In the genomic region with DNA sequence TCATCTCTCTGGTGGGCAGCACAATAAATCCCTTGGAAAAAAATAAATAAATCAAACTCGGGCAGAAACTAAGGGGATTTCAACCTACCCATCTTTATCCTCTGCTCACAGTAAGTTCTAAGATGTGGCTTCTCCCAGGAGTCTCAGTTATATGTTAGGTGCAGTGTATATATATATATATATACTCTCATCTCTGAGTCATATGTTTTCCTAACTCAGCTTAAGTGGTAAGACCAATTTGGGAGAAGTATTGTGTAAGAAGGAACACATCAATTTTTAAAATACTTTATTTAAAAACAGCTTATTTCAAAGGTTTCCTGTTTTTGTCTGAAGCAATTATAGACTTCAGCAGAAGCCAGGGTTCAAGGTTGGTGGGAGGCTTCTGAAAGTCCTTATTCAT, we compare ENCODE assay signal across 26 cellular contexts. TPM values are rescaled to one million over a fixed set of nuclear protein-coding genes. Genes with fewer than 3 reads are reported as not detected.
DNase-seq lines count a peak whose midpoint lies in the region; ATAC-seq, FAIRE-seq and TF ChIP-seq lines count a peak whose summit lies in the region.
"Had no signal": no experiment of that assay in that cellular context is flagged by ENCODE, and none has a peak within 500 bp of the region (broad histone marks: within the 10 kb centered on the region; RNA-seq: fewer than 3 reads in every experiment).

No MANE protein-coding gene starts in this region.

- POLR2A ChIA-PET in IMR-90 (lab: Charles Lee; ENCODE audit: unreplicated experiment), result no interaction called here

- H3K9me3 Mint-ChIP-seq in astrocyte (ENCODE audit: unreplicated experiment), result no peaks in the 10 kb centered on the region
- peaks cover 7% of the 10 kb centered on the region for H3K9me3 Mint-ChIP-seq in nephron progenitor cell
- H3K9me3 Mint-ChIP-seq in activated T-cell treated with anti-CD3 and anti-CD28 coated beads, Interleukin-2, amount 50 U/mL, for 24 hours, result peaks cover 2% of the 10 kb centered on the region

- H2BK5ac ChIP-seq in IMR-90 (ENCODE audit: low read depth, low read length, poor library complexity, severe bottlenecking), result no peak overlapping the region

- peaks cover 3% of the 10 kb centered on the region for H3K79me2 ChIP-seq in astrocyte (ENCODE audit: insufficient read depth, low read length)
- H3K79me2 ChIP-seq: parathyroid adenoma had no signal

- dilution Hi-C loops in IMR-90 (cut with HindIII; ENCODE audit: low sequenced_read_pairs, unreplicated experiment), result no loop called here

- H3K9ac ChIP-seq in IMR-90 (ENCODE audit: low read depth, low read length) (no peak overlapping the region), astrocyte (ENCODE audit: low read length) (no peak overlapping the region)
- H3K9ac ChIP-seq: parathyroid adenoma had no signal

- H3K9me1 ChIP-seq in IMR-90 (ENCODE audit: insufficient read depth, low read length), result peaks cover 2% of the 10 kb centered on the region; the same call in 1 of the 2 replicates

- no peak overlapping the region for H3K4me3 Mint-ChIP-seq in astrocyte (ENCODE audit: unreplicated experiment)
- no peak overlapping the region for H3K4me3 Mint-ChIP-seq in nephron progenitor cell
- H3K4me3 Mint-ChIP-seq in activated T-cell treated with anti-CD3 and anti-CD28 coated beads, Interleukin-2, amount 50 U/mL, for 24 hours, result no peak overlapping the region
- H3K4me3 Mint-ChIP-seq: activated CD4-positive, alpha-beta T cell treated with anti-CD3 and anti-CD28 coated beads, Interleukin-2, amount 10 ng/mL, durations not matched to agents 24 days and 14 days; activated CD8-positive, alpha-beta memory T cell treated with anti-CD3 and anti-CD28 coated beads, Interleukin-2, amount 10 ng/mL, durations not matched to agents 7 days and 5 days; stimulated activated naive CD8-positive, alpha-beta T cell treated with anti-CD3 and anti-CD28 coated beads, Interleukin-15, Interleukin-2, amounts not matched to agents 100 ng/mL and 50 ng/mL, for 24 hours; T-helper 2 cell treated with Interferon-gamma antibody and Interleukin-4, amounts not matched to agents 5 μg/mL and 100 μg/mL, for 36 hours had no signal

- FAIRE-seq in astrocyte (lab: Jason Lieb, UNC), result no peak
- FAIRE-seq: K562 had no signal

- no peak overlapping the region for H2BK20ac ChIP-seq in IMR-90 (ENCODE audit: low read depth, low read length)

- no peak for ATAC-seq in IMR-90 (ENCODE audit: low read depth)
- ATAC-seq: activated CD8-positive, alpha-beta memory T cell treated with anti-CD3 and anti-CD28 coated beads, Interleukin-2, amount 10 ng/mL, durations not matched to agents 7 days and 5 days; activated naive CD4-positive, alpha-beta T cell treated with anti-CD3 and anti-CD28 coated beads, Interleukin-2, amount 50 U/mL, for 72 hours; K562; lower lobe of right lung; right cardiac atrium; Right ventricle myocardium inferior had no signal

- peaks cover 24 to 31% of the 10 kb centered on the region in 2 experiments for H3K79me1 ChIP-seq in IMR-90 (ENCODE audit: low read depth in 1 of 2, low read length in 2 of 2)

- CTCF ChIA-PET in IMR-90 (lab: Yijun Ruan, JAX), result no interaction called here

- H3K4ac ChIP-seq in IMR-90 (ENCODE audit: low read depth, low read length), result no peak overlapping the region

- H3K14ac ChIP-seq in IMR-90 (replicated peaks; ENCODE audit: low read depth, low read length), result no peak overlapping the region

- no peak overlapping the region for H2AK5ac ChIP-seq in IMR-90 (ENCODE audit: low read depth, low read length)

- TF ChIP-seq RAD21 in IMR-90 (IDR thresholded peaks at IDR 0.05; ENCODE audit: low read length), result no peak

- no peak overlapping the region for H4K8ac ChIP-seq in IMR-90 (ENCODE audit: low read depth in 2 of 2, low read length in 2 of 2)

- H3K36me3 Mint-ChIP-seq in astrocyte (ENCODE audit: low read depth, unreplicated experiment) (peaks cover 9% of the 10 kb centered on the region), nephron progenitor cell (ENCODE audit: low read depth) (no peaks in the 10 kb centered on the region)
- no peaks in the 10 kb centered on the region for H3K36me3 Mint-ChIP-seq in activated T-cell treated with anti-CD3 and anti-CD28 coated beads, Interleukin-2, amount 50 U/mL, for 24 hours (ENCODE audit: low read depth)
- H3K36me3 Mint-ChIP-seq: activated CD8-positive, alpha-beta memory T cell treated with anti-CD3 and anti-CD28 coated beads, Interleukin-2, amount 10 ng/mL, durations not matched to agents 7 days and 5 days; activated naive CD4-positive, alpha-beta T cell treated with anti-CD3 and anti-CD28 coated beads, Interleukin-2, amount 50 U/mL, for 72 hours had no signal

- H3K27ac ChIP-seq in IMR-90 (ENCODE audit: insufficient read depth, low read length), result no peak overlapping the region
- no peak overlapping the region for H3K27ac ChIP-seq in astrocyte (ENCODE audit: low read depth, low read length)
- H3K27ac ChIP-seq: C4-2B, lower lobe of right lung, parathyroid adenoma, WERI-Rb-1 had no signal

- no CpG with 5 or more reads among the region's 1 CpG for WGBS in IMR-90 (ENCODE audit: extremely low coverage in 2 of 2, insufficient read length in 1 of 2), 2 experiments

- H3K4me3 ChIP-seq in IMR-90 (ENCODE audit: insufficient read depth, low read depth, low read length) (no peak overlapping the region), astrocyte (ENCODE audit: insufficient read depth, low read depth, low read length) (no peak overlapping the region), fibroblast of the aortic adventitia (ENCODE audit: low read depth, low read length) (no peak overlapping the region)
- H3K4me3 ChIP-seq: K562, lower lobe of right lung had no signal

- TF ChIP-seq CTCF in IMR-90 (conservative IDR thresholded peaks at IDR 0.05; ENCODE audit: low read depth, low read length), result no peak
- no peak for TF ChIP-seq CTCF in astrocyte (IDR thresholded peaks at IDR 0.05; ENCODE audit: insufficient read depth, low read depth, low read length)
- TF ChIP-seq CTCF in fibroblast of the aortic adventitia (IDR thresholded peaks at IDR 0.05; ENCODE audit: insufficient read depth, low read length), result no peak
- no peak for TF ChIP-seq CTCF in nephron progenitor cell (IDR thresholded peaks at IDR 0.05)

- intact Hi-C loops in IMR-90 (cut with micrococcal nuclease), result no loop called here

- H3K4me1 ChIP-seq in IMR-90 (ENCODE audit: control insufficient read depth, insufficient read depth, low read length) (peaks cover under 1% of the 10 kb centered on the region; the same call in 1 of the 2 replicates), astrocyte (ENCODE audit: insufficient read depth, low read length) (peaks cover 8% of the 10 kb centered on the region)
- H3K4me1 ChIP-seq: lower lobe of right lung, parathyroid adenoma had no signal

- H2AFZ ChIP-seq in IMR-90 (replicated peaks; ENCODE audit: low read length, poor library complexity) (no peak overlapping the region), astrocyte (ENCODE audit: low read depth, low read length) (no peak overlapping the region)
- H2AFZ ChIP-seq: parathyroid adenoma had no signal

- H4K20me1 ChIP-seq in IMR-90 (ENCODE audit: insufficient read depth, low read length), result peaks cover under 1% of the 10 kb centered on the region
- H4K20me1 ChIP-seq in astrocyte (ENCODE audit: insufficient read depth, low read length), result no peaks in the 10 kb centered on the region

- no TSS peak for BruUV-seq in IMR-90 (replicated peaks; lab: Mats Ljungman, UMichigan)

- H3K27me3 Mint-ChIP-seq in astrocyte (ENCODE audit: low read depth, unreplicated experiment) (no peaks in the 10 kb centered on the region), nephron progenitor cell (ENCODE audit: low read depth, poor library complexity) (no peaks in the 10 kb centered on the region)
- peaks cover 23% of the 10 kb centered on the region for H3K27me3 Mint-ChIP-seq in activated T-cell treated with anti-CD3 and anti-CD28 coated beads, Interleukin-2, amount 50 U/mL, for 24 hours

- no peak overlapping the region for H3K23ac ChIP-seq in IMR-90 (ENCODE audit: low read depth, low read length)

- H3K4me2 ChIP-seq in IMR-90 (ENCODE audit: low read depth, low read length), result no peak overlapping the region; the same call in 1 of the 2 replicates
- peak overlapping the region; percentile 34 for H3K4me2 ChIP-seq in astrocyte (ENCODE audit: low read length)

- in situ Hi-C loops in IMR-90 (cut with MboI; ENCODE audit: low sequenced_read_pairs), result no loop called here

- no peaks in the 10 kb centered on the region for H3K27me3 ChIP-seq in IMR-90 (ENCODE audit: control insufficient read depth, insufficient read depth, low read length)
- H3K27me3 ChIP-seq in astrocyte (ENCODE audit: insufficient read depth, low read length), result no peaks in the 10 kb centered on the region

- no peak overlapping the region for H4K5ac ChIP-seq in IMR-90 (ENCODE audit: low read depth, low read length)

- H3K9me3 ChIP-seq in IMR-90 (ENCODE audit: control insufficient read depth, insufficient read depth, low read length), result peaks cover 12% of the 10 kb centered on the region
- H3K9me3 ChIP-seq in astrocyte (ENCODE audit: insufficient read depth, low read depth, low read length), result no peaks in the 10 kb centered on the region
- H3K9me3 ChIP-seq: lower lobe of right lung had no signal

- H2AK9ac ChIP-seq in IMR-90 (replicated peaks; ENCODE audit: low read depth, low read length, poor library complexity), result no peak overlapping the region

- H3K36me3 ChIP-seq in IMR-90 (ENCODE audit: control insufficient read depth, insufficient read depth, low read length) (peaks cover 21% of the 10 kb centered on the region), astrocyte (ENCODE audit: insufficient read depth, low read length) (no peaks in the 10 kb centered on the region)
- H3K36me3 ChIP-seq: WERI-Rb-1 had no signal

- H3K4me1 Mint-ChIP-seq in astrocyte (ENCODE audit: low read depth, unreplicated experiment) (no peaks in the 10 kb centered on the region), nephron progenitor cell (no peaks in the 10 kb centered on the region)
- peaks cover 1% of the 10 kb centered on the region for H3K4me1 Mint-ChIP-seq in activated T-cell treated with anti-CD3 and anti-CD28 coated beads, Interleukin-2, amount 50 U/mL, for 24 hours (ENCODE audit: low read depth)

- no peak overlapping the region for H2BK15ac ChIP-seq in IMR-90 (ENCODE audit: low read depth, low read length)

- no peak overlapping the region for H2BK120ac ChIP-seq in IMR-90 (ENCODE audit: low read depth, low read length)

- peak; percentile 25 for DNase-seq in AG08396 (ENCODE audit: low spot score)
- peak; percentile 51 for DNase-seq in IMR-90
- no peak for DNase-seq in astrocyte (ENCODE audit: low read depth)
- peak; percentile 45 for DNase-seq in fibroblast of the aortic adventitia (ENCODE audit: low read depth)
- DNase-seq in islet precursor cell, result no peak
- no peak for DNase-seq in nephron progenitor cell
- no peak for DNase-seq in erythroblast (lab: John Stamatoyannopoulos, UW)
- no peak for DNase-seq in activated T-cell treated with anti-CD3 and anti-CD28 coated beads, Interleukin-2, amount 50 U/mL, for 24 hours
- DNase-seq: activated CD8-positive, alpha-beta memory T cell treated with anti-CD3 and anti-CD28 coated beads, Interleukin-2, amount 10 ng/mL, durations not matched to agents 7 days and 5 days; DND-41; lower lobe of right lung; NCI-H1048; NCI-H187; NCI-H2171 treated with DMSO at 0.1 percent for 48 hours; NCI-H526; right cardiac atrium; WERI-Rb-1 had no signal

- H4K91ac ChIP-seq in IMR-90 (ENCODE audit: insufficient read depth, low read depth, low read length), result no peak overlapping the region

- H3K18ac ChIP-seq in IMR-90 (ENCODE audit: low read depth, low read length), result no peak overlapping the region

- no peak overlapping the region for H3K56ac ChIP-seq in IMR-90 (ENCODE audit: extremely low read depth, insufficient read depth, low read length)

- no peak for TF ChIP-seq POLR2A in IMR-90 (IDR thresholded peaks at IDR 0.05; ENCODE audit: low read depth, low read length)
- no peak for TF ChIP-seq POLR2A in erythroblast (IDR thresholded peaks at IDR 0.05; ENCODE audit: low read length)

- no peak overlapping the region for H3K27ac Mint-ChIP-seq in astrocyte (ENCODE audit: unreplicated experiment)
- H3K27ac Mint-ChIP-seq in nephron progenitor cell, result no peak overlapping the region
- no peak overlapping the region for H3K27ac Mint-ChIP-seq in activated T-cell treated with anti-CD3 and anti-CD28 coated beads, Interleukin-2, amount 50 U/mL, for 24 hours
- H3K27ac Mint-ChIP-seq: activated CD4-positive, alpha-beta T cell treated with anti-CD3 and anti-CD28 coated beads, Interleukin-2, amount 10 ng/mL, durations not matched to agents 24 days and 14 days; activated CD8-positive, alpha-beta memory T cell treated with anti-CD3 and anti-CD28 coated beads, Interleukin-2, amount 10 ng/mL, durations not matched to agents 7 days and 5 days; activated naive CD4-positive, alpha-beta T cell treated with anti-CD3 and anti-CD28 coated beads, Interleukin-2, amount 50 U/mL, for 72 hours; stimulated activated naive CD8-positive, alpha-beta T cell treated with anti-CD3 and anti-CD28 coated beads, Interleukin-15, Interleukin-2, amounts not matched to agents 100 ng/mL and 50 ng/mL, for 24 hours; T-helper 2 cell treated with Interferon-gamma antibody and Interleukin-4, amounts not matched to agents 5 μg/mL and 100 μg/mL, for 36 hours had no signal

RNA-seq across cellular contexts. Expression of gene OSMR, which starts 20.3 kb away (rescaled TPM):
- total RNA-seq in IMR-90 (2012; rRNA removed) (38.9 and 41.6 TPM in 2 replicates), astrocyte (38.6 and 39.2 TPM in 2 replicates), fibroblast of the aortic adventitia (ENCODE audit: low replicate concordance) (57.2 and 96.7 TPM in 2 replicates)
- 39.6 and 48.7 TPM in 2 replicates for polyA plus RNA-seq in IMR-90 (2012; rRNA removed)
- polyA plus RNA-seq in IMR-90 (2012; cell fraction: cytosol; rRNA removed), result 22.2 and 23.7 TPM in 2 replicates
- 20.0 and 79.2 TPM in 2 replicates for polyA plus RNA-seq in IMR-90 (2012; cell fraction: nucleus; rRNA removed; ENCODE audit: low replicate concordance)
- total RNA-seq: activated CD4-positive, alpha-beta T cell treated with anti-CD3 and anti-CD28 coated beads, Interleukin-2, amount 10 ng/mL, durations not matched to agents 24 days and 14 days; activated CD8-positive, alpha-beta memory T cell treated with anti-CD3 and anti-CD28 coated beads, Interleukin-2, amount 10 ng/mL, durations not matched to agents 7 days and 5 days had no signal
- polyA plus RNA-seq: neural cell had no signal

Comparison
In these comparisons a context has a peak if more than half of its experiments do, and no peak if none do; other contexts are left out.
1. DNase-seq: peak in AG08396 (single experiment), IMR-90 (single experiment) and fibroblast of the aortic adventitia (single experiment); none in astrocyte (single experiment), islet precursor cell (single experiment), nephron progenitor cell (single experiment), erythroblast (0 of 2) and activated T-cell treated with anti-CD3 and anti-CD28 coated beads, Interleukin-2, amount 50 U/mL, for 24 hours (single experiment).